ENCODE assay signal across 15 cellular contexts in genomic region chr4:175871774-175872405, GRCh38. TPM values are rescaled to one million over a fixed set of nuclear protein-coding genes. Genes with fewer than 3 reads are reported as not detected.
DNase-seq lines count a peak whose midpoint lies in the region; ATAC-seq, FAIRE-seq and TF ChIP-seq lines count a peak whose summit lies in the region.
"Had no signal": no experiment of that assay in that cellular context is flagged by ENCODE, and none has a peak within 500 bp of the region (broad histone marks: within the 10 kb centered on the region; RNA-seq: fewer than 3 reads in every experiment).

No MANE protein-coding gene starts in this region.

- no peaks in the 10 kb centered on the region for H3K27me3 ChIP-seq in testis

- TF ChIP-seq POLR2A in testis (IDR thresholded peaks at IDR 0.05) = no peak

- H3K4me1 ChIP-seq in testis = no peaks in the 10 kb centered on the region

- TF ChIP-seq CTCF in retinal pigment epithelial cell (conservative IDR thresholded peaks at IDR 0.05; ENCODE audit: low read depth, low read length) (no peak), testis (IDR thresholded peaks at IDR 0.05) (no peak)

- no peaks in the 10 kb centered on the region for H3K9me3 ChIP-seq in testis

- WGBS in testis, 2 donors = 61 to 73% methylated on average over 2 of the region's 2 CpGs

- intact Hi-C loops in testis (cut with DNase I; ENCODE audit: low total_unique reads) = no loop called here

- H3K27ac ChIP-seq in angular gyrus (ENCODE audit: low read depth, low read length) (peak overlapping the region; percentile 9), testis (no peak overlapping the region)
- H3K27ac ChIP-seq: C4-2B had no signal

- DNase-seq in Daoy (ENCODE audit: low read depth) (peak; percentile 1), HTR-8/SVneo (ENCODE audit: insufficient read length, low spot score) (peak; percentile 34), retinal pigment epithelial cell (ENCODE audit: low read depth) (peak; percentile 24), testis (no peak)
- DNase-seq in stimulated activated CD8-positive, alpha-beta memory T cell treated with anti-CD3 and anti-CD28 coated beads, Interleukin-4, amount 100 ng/mL, for 48 hours = no peak
- DNase-seq: NCI-H1436, NCI-H2029 treated with DMSO at 0.1 percent for 48 hours, NCI-H774, SHP77 had no signal

- H3K36me3 ChIP-seq in testis (ENCODE audit: low read depth, missing control alignments) = no peaks in the 10 kb centered on the region

- no peak overlapping the region for H3K4me3 ChIP-seq in retinal pigment epithelial cell (ENCODE audit: low read length)
- no peak overlapping the region for H3K4me3 ChIP-seq in testis

- FAIRE-seq in HTR-8/SVneo (lab: Jason Lieb, UNC) = peak; percentile 69
- FAIRE-seq: H54 had no signal

- ATAC-seq in GM21825 (IDR thresholded peaks at IDR 0.05; ENCODE audit: unreplicated experiment) = no peak

RNA-seq across cellular contexts. Expression of gene GPM6A, which starts 59.8 kb away (rescaled TPM):
- 0.17 and 3.2 TPM in 2 replicates for total RNA-seq in Daoy (2014; rRNA removed; shearing (Covaris generic))
- total RNA-seq in testis = 1 to 10 TPM; 1.5 to 4.2 TPM
- polyA plus RNA-seq in testis (ENCODE audit: insufficient read depth, low read depth, low replicate concordance) = 3.9 TPM
- total RNA-seq: HT-29, LHCN-M2 had no signal

Comparison
In these comparisons a context has a peak if more than half of its experiments do, and no peak if none do; other contexts are left out.
1. DNase-seq: peak in Daoy (single experiment), HTR-8/SVneo (single experiment) and retinal pigment epithelial cell (single experiment); none in stimulated activated CD8-positive, alpha-beta memory T cell treated with anti-CD3 and anti-CD28 coated beads, Interleukin-4, amount 100 ng/mL, for 48 hours (single experiment) and testis (single experiment).